1 cellular context compared by ENCODE assay signal in the genomic region with DNA sequence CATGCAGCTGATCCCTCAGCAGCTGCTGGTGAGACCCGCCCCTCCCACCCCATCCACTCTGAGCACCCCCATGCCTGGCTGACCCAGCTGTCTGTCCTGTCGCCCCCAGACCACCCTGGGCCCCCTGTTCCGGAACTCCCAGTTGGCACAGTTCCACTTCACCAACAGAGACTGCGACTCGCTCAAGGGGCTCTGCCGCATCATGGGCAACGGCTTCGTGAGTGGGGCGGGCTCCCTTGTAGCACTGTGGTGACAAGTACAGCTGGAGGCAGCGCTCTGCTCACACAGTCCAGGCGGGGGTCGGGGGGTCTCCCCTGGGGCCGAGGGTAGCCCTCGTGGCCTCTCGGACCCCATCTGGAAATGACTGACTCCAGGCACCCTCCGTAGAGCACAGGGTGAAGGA.
TF ChIP-seq lines count a peak whose summit lies in the region.

No MANE protein-coding gene starts in this region.

TF ChIP-seq in K562, 482 proteins besides CTCF, POLR2A, EP300 and RAD21:
- TF ChIP-seq CBX1 (IDR thresholded peaks at IDR 0.05; ENCODE audit: low read depth) (no peak), RBFOX2 (IDR thresholded peaks at IDR 0.05; ENCODE audit: low read depth, low read length) (peak; percentile 37; the same call in 1 of the 2 replicates), HMGN3 (IDR thresholded peaks at IDR 0.05; ENCODE audit: borderline replicate concordance, extremely low read depth, insufficient read length, low read depth, low read length) (peak; percentile 4)
